2 cellular contexts compared by ENCODE assay signal in the genomic region with DNA sequence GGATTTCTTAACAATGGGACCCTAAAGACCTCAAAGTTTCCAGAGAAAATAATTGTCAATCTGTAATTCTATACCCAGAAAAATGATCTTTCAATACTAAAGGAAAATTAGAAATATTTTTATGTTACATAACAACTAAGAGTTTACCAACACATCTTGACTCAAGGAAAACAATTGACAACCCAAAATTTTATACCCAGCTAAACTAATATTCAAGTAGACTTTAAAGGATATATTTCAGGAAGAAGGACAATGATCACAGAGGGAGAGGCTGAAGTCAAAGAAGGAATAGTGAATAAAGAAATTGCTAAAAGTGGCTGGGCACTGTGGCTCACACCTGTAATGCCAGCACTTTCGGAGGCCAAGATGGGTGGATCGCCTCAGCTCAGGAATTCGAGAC.
TF ChIP-seq lines count a peak whose summit lies in the region.

No MANE protein-coding gene starts in this region.

TF ChIP-seq in HepG2, 621 proteins besides CTCF, POLR2A, EP300 and RAD21:
- TF ChIP-seq, protein P1, sequence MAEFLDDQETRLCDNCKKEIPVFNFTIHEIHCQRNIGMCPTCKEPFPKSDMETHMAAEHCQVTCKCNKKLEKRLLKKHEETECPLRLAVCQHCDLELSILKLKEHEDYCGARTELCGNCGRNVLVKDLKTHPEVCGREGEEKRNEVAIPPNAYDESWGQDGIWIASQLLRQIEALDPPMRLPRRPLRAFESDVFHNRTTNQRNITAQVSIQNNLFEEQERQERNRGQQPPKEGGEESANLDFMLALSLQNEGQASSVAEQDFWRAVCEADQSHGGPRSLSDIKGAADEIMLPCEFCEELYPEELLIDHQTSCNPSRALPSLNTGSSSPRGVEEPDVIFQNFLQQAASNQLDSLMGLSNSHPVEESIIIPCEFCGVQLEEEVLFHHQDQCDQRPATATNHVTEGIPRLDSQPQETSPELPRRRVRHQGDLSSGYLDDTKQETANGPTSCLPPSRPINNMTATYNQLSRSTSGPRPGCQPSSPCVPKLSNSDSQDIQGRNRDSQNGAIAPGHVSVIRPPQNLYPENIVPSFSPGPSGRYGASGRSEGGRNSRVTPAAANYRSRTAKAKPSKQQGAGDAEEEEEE (CRISPR knock-in tag; IDR thresholded peaks at IDR 0.05; ENCODE audit: borderline replicate concordance) = no peak
- TF ChIP-seq ZFP1 (CRISPR knock-in tag; IDR thresholded peaks at IDR 0.05) = peak; percentile 93; the same call in 1 of the 2 replicates

TF ChIP-seq in K562, 482 proteins besides CTCF, POLR2A, EP300 and RAD21:
- TF ChIP-seq ETV1 (tag; conservative IDR thresholded peaks at IDR 0.05; ENCODE audit: low read depth) = no peak
- peak; percentile 82 for TF ChIP-seq ZFP1 (CRISPR knock-in tag; IDR thresholded peaks at IDR 0.05)
- TF ChIP-seq NR4A1 (CRISPR knock-in tag; IDR thresholded peaks at IDR 0.05) = no peak
- TF ChIP-seq NR4A1 (tag; IDR thresholded peaks at IDR 0.05) = no peak
TF ChIP-seq in K562: peak in this region for 1.
